In the genomic region with DNA sequence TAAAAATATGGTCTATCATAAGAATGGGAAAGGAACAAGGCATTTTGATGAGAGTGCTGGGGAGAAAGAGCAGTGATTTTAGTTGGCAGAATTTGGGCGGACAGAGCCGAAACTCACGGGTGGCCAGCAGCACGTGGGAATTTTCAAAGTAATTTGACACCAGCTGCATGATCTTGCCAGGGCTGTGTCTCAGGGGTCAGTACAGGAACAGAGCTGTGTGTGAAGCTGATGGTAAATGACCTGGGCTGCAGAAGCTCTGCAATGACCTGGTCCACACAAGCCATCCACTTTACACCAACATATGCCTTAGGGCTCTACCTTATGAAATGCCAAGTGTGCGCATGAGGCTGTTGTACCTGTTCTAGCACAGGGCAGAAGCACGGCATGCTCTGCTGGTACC, we compare ENCODE assay signal across 30 cellular contexts.
DNase-seq lines count a peak whose midpoint lies in the region; ATAC-seq, FAIRE-seq and TF ChIP-seq lines count a peak whose summit lies in the region.
"Had no signal": no experiment of that assay in that cellular context is flagged by ENCODE, and none has a peak within 500 bp of the region (broad histone marks: within the 10 kb centered on the region; RNA-seq: fewer than 3 reads in every experiment).

No MANE protein-coding gene starts in this region.

- H3K9me3 Mint-ChIP-seq in activated CD8-positive, alpha-beta T cell treated with anti-CD3 and anti-CD28 coated beads for 36 hours = no peaks in the 10 kb centered on the region
- H3K9me3 Mint-ChIP-seq: activated naive CD8-positive, alpha-beta T cell treated with anti-CD3 and anti-CD28 coated beads, Interleukin-2, amount 50 U/mL, for 24 hours; CD8-positive, alpha-beta T cell had no signal

- peaks cover 4% of the 10 kb centered on the region for H3K4me1 Mint-ChIP-seq in activated CD8-positive, alpha-beta T cell treated with anti-CD3 and anti-CD28 coated beads for 36 hours (ENCODE audit: low read depth)
- H3K4me1 Mint-ChIP-seq: stimulated activated effector memory CD8-positive, alpha-beta T cell treated with anti-CD3 and anti-CD28 coated beads, Interleukin-12 subunit alpha, Interleukin-12 subunit beta, amount 100 ng/mL, for 72 hours had no signal

- no peak overlapping the region for H3K27ac ChIP-seq in left ventricle myocardium inferior (replicated peaks)
- H3K27ac ChIP-seq: right atrium auricular region had no signal

- no peaks in the 10 kb centered on the region for H3K36me3 ChIP-seq in left ventricle myocardium inferior
- H3K36me3 ChIP-seq: right atrium auricular region had no signal

- H3K36me3 Mint-ChIP-seq in activated CD8-positive, alpha-beta T cell treated with anti-CD3 and anti-CD28 coated beads for 36 hours (ENCODE audit: low read depth) = no peaks in the 10 kb centered on the region
- H3K36me3 Mint-ChIP-seq: CD8-positive, alpha-beta T cell; stimulated activated effector memory CD8-positive, alpha-beta T cell treated with anti-CD3 and anti-CD28 coated beads, Interleukin-12 subunit alpha, Interleukin-12 subunit beta, amount 100 ng/mL, for 72 hours had no signal

- POLR2A ChIA-PET in activated CD8-positive, alpha-beta T cell treated with anti-CD3 and anti-CD28 coated beads for 36 hours (lab: Charles Lee) = no interaction called here

- FAIRE-seq in D721Med (lab: Jason Lieb, UNC) = no peak
- FAIRE-seq: urothelium cell line had no signal

- H3K27me3 ChIP-seq in left ventricle myocardium inferior (ENCODE audit: low read depth) = no peaks in the 10 kb centered on the region
- H3K27me3 ChIP-seq: right atrium auricular region had no signal

- H3K27ac Mint-ChIP-seq in activated CD8-positive, alpha-beta T cell treated with anti-CD3 and anti-CD28 coated beads for 36 hours = no peak overlapping the region
- H3K27ac Mint-ChIP-seq: activated naive CD8-positive, alpha-beta T cell treated with anti-CD3 and anti-CD28 coated beads, Interleukin-2, amount 50 U/mL, for 24 hours; CD8-positive, alpha-beta T cell; stimulated activated effector memory CD8-positive, alpha-beta T cell treated with anti-CD3 and anti-CD28 coated beads, Interleukin-12 subunit alpha, Interleukin-12 subunit beta, amount 100 ng/mL, for 72 hours had no signal

- peaks cover 71% of the 10 kb centered on the region for H3K4me1 ChIP-seq in left ventricle myocardium inferior

- CTCF ChIA-PET in activated CD8-positive, alpha-beta T cell treated with anti-CD3 and anti-CD28 coated beads for 36 hours (lab: Charles Lee) = interaction anchor here (1.2 kb wide), 1 partner anchor 104 kb away, joined by 3 read pairs; no protein-coding TSS in a partner anchor

- DNase-seq in Right ventricle myocardium superior (no peak), left ventricle myocardium inferior (no peak), left kidney (ENCODE audit: low read depth, low spot score) (peak; percentile 63), posterior vena cava (ENCODE audit: low spot score) (peak; percentile 72), DMS79 treated with DMSO at 0.1 percent for 48 hours (lab: John Stamatoyannopoulos, UW) (no peak), medulla oblongata (ENCODE audit: extremely low spot score) (no peak), D721Med (ENCODE audit: insufficient read length, low spot score) (no peak)
- DNase-seq in activated CD8-positive, alpha-beta T cell treated with anti-CD3 and anti-CD28 coated beads for 36 hours = no peak
- DNase-seq: activated CD4-positive, alpha-beta T cell treated with anti-CD3 and anti-CD28 coated beads for 4 hours; activated CD8-positive, alpha-beta memory T cell treated with anti-CD3 and anti-CD28 coated beads for 24 hours; activated gamma-delta T cell treated with Interleukin-2 at 50 U/mL for 16 hours; activated naive CD8-positive, alpha-beta T cell treated with anti-CD3 and anti-CD28 coated beads, Interleukin-2, amount 50 U/mL, for 24 hours; AML-193; CD8-positive, alpha-beta T cell; DMS153; effector CD4-positive, alpha-beta T cell; HCEC 1CT; left cardiac atrium; NCI-H1092; NCI-H187; NCI-H2171; NCI-H510A treated with DMSO at 0.1 percent for 48 hours; nucleus accumbens; stimulated activated CD4-positive, alpha-beta T cell treated with anti-CD3 and anti-CD28 coated beads, Interleukin-4, amount 100 ng/mL, for 24 hours; substantia nigra had no signal

- H3K27me3 Mint-ChIP-seq in activated CD8-positive, alpha-beta T cell treated with anti-CD3 and anti-CD28 coated beads for 36 hours = no peaks in the 10 kb centered on the region
- H3K27me3 Mint-ChIP-seq: activated naive CD8-positive, alpha-beta T cell treated with anti-CD3 and anti-CD28 coated beads, Interleukin-2, amount 50 U/mL, for 24 hours; IgD-negative memory B cell had no signal

- TF ChIP-seq CTCF in left ventricle myocardium inferior (IDR thresholded peaks at IDR 0.05; ENCODE audit: borderline replicate concordance) (no peak), D721Med (IDR thresholded peaks at IDR 0.05; ENCODE audit: insufficient read depth, missing control alignments) (no peak)
- TF ChIP-seq CTCF in activated CD8-positive, alpha-beta T cell treated with anti-CD3 and anti-CD28 coated beads for 36 hours (IDR thresholded peaks at IDR 0.05) = no peak

- ATAC-seq in Right ventricle myocardium superior (ENCODE audit: poor library complexity) = peak; percentile 7
- ATAC-seq in activated CD8-positive, alpha-beta T cell treated with anti-CD3 and anti-CD28 coated beads for 36 hours = no peak
- ATAC-seq: activated naive CD8-positive, alpha-beta T cell treated with anti-CD3 and anti-CD28 coated beads, Interleukin-2, amount 50 U/mL, for 24 hours; CD8-positive, alpha-beta T cell; left cardiac atrium; SK-N-SH treated with all-trans-retinoic acid at 6 μM for 48 hours; stimulated activated effector memory CD8-positive, alpha-beta T cell treated with anti-CD3 and anti-CD28 coated beads, Interleukin-12 subunit alpha, Interleukin-12 subunit beta, amount 100 ng/mL, for 72 hours had no signal

- H3K4me3 Mint-ChIP-seq in activated CD8-positive, alpha-beta T cell treated with anti-CD3 and anti-CD28 coated beads for 36 hours = no peak overlapping the region
- H3K4me3 Mint-ChIP-seq: activated naive CD8-positive, alpha-beta T cell treated with anti-CD3 and anti-CD28 coated beads, Interleukin-2, amount 50 U/mL, for 24 hours; CD8-positive, alpha-beta T cell; IgD-negative memory B cell; stimulated activated effector memory CD8-positive, alpha-beta T cell treated with anti-CD3 and anti-CD28 coated beads, Interleukin-12 subunit alpha, Interleukin-12 subunit beta, amount 100 ng/mL, for 72 hours had no signal

- H3K9me3 ChIP-seq in left ventricle myocardium inferior (replicated peaks) = no peaks in the 10 kb centered on the region
- H3K9me3 ChIP-seq: right atrium auricular region had no signal

- intact Hi-C loops in Right ventricle myocardium superior (cut with DNase I) = no loop called here
- intact Hi-C loops in left ventricle myocardium inferior (cut with micrococcal nuclease) = loop anchor here (10.0 kb wide), 1 partner anchor 91 kb away; no protein-coding TSS in a partner anchor
- intact Hi-C loops in posterior vena cava (cut with DNase I) = no loop called here
- intact Hi-C loops in activated CD8-positive, alpha-beta T cell treated with anti-CD3 and anti-CD28 coated beads for 36 hours (cut with micrococcal nuclease) = no loop called here

- no peak overlapping the region for H3K4me3 ChIP-seq in left ventricle myocardium inferior
- H3K4me3 ChIP-seq: right atrium auricular region had no signal

Comparison
In these comparisons a context has a peak if more than half of its experiments do, and no peak if none do; other contexts are left out.
1. DNase-seq: peak in left kidney (single experiment) and posterior vena cava (single experiment); none in Right ventricle myocardium superior (single experiment), left ventricle myocardium inferior (single experiment), DMS79 treated with DMSO at 0.1 percent for 48 hours (single experiment), medulla oblongata (single experiment), D721Med (single experiment) and activated CD8-positive, alpha-beta T cell treated with anti-CD3 and anti-CD28 coated beads for 36 hours (single experiment).